1 cellular context compared by ENCODE assay signal in genomic region chr21:37407719-37408455, GRCh38.
A peak's percentile ranks its signal among the peaks of the same experiment; 100 is the strongest.
TF ChIP-seq lines count a peak whose summit lies in the region.

No MANE protein-coding gene starts in this region.

TF ChIP-seq in GM12878, 131 proteins besides CTCF, POLR2A, EP300 and RAD21 (continued from another document):
- TF ChIP-seq, protein P1, sequence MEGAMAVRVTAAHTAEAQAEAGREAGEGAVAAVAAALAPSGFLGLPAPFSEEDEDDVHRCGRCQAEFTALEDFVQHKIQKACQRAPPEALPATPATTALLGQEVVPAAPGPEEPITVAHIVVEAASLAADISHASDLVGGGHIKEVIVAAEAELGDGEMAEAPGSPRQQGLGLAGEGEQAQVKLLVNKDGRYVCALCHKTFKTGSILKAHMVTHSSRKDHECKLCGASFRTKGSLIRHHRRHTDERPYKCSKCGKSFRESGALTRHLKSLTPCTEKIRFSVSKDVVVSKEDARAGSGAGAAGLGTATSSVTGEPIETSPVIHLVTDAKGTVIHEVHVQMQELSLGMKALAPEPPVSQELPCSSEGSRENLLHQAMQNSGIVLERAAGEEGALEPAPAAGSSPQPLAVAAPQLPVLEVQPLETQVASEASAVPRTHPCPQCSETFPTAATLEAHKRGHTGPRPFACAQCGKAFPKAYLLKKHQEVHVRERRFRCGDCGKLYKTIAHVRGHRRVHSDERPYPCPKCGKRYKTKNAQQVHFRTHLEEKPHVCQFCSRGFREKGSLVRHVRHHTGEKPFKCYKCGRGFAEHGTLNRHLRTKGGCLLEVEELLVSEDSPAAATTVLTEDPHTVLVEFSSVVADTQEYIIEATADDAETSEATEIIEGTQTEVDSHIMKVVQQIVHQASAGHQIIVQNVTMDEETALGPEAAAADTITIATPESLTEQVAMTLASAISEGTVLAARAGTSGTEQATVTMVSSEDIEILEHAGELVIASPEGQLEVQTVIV (IDR thresholded peaks at IDR 0.05; ENCODE audit: borderline replicate concordance, partially characterized antibody): no peak
- no peak for TF ChIP-seq IRF5 (IDR thresholded peaks at IDR 0.05; ENCODE audit: borderline replicate concordance)
- TF ChIP-seq WRNIP1 (IDR thresholded peaks at IDR 0.05; ENCODE audit: borderline replicate concordance, low read depth, low read length): no peak
- peak; percentile 13 to 23; a peak in 2 of 4 replicates for TF ChIP-seq IKZF2 (IDR thresholded peaks at IDR 0.05)
- TF ChIP-seq RUNX3 (IDR thresholded peaks at IDR 0.05; ENCODE audit: low read length): peak; percentile 68
- TF ChIP-seq, protein P2, sequence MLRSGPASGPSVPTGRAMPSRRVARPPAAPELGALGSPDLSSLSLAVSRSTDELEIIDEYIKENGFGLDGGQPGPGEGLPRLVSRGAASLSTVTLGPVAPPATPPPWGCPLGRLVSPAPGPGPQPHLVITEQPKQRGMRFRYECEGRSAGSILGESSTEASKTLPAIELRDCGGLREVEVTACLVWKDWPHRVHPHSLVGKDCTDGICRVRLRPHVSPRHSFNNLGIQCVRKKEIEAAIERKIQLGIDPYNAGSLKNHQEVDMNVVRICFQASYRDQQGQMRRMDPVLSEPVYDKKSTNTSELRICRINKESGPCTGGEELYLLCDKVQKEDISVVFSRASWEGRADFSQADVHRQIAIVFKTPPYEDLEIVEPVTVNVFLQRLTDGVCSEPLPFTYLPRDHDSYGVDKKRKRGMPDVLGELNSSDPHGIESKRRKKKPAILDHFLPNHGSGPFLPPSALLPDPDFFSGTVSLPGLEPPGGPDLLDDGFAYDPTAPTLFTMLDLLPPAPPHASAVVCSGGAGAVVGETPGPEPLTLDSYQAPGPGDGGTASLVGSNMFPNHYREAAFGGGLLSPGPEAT (IDR thresholded peaks at IDR 0.05; ENCODE audit: low read depth): peak; percentile 48; the same call in 1 of the 2 replicates
- TF ChIP-seq CBX5 (IDR thresholded peaks at IDR 0.05; ENCODE audit: low read depth): no peak
- no peak for TF ChIP-seq IRF4 (IDR thresholded peaks at IDR 0.05; ENCODE audit: low read depth, low read length)
- no peak for TF ChIP-seq RCOR1 (conservative IDR thresholded peaks at IDR 0.05; ENCODE audit: low read depth, low read length)
- no peak for TF ChIP-seq BHLHE40 (IDR thresholded peaks at IDR 0.05; ENCODE audit: borderline replicate concordance in 1 of 2, low read depth in 2 of 2, low read length in 1 of 2)
- TF ChIP-seq ATF2 (IDR thresholded peaks at IDR 0.05; ENCODE audit: low read length): peak; percentile 41; the same call in 1 of the 2 replicates
- no peak for TF ChIP-seq ZBED1 (IDR thresholded peaks at IDR 0.05; ENCODE audit: borderline replicate concordance)
- TF ChIP-seq PKNOX1 (IDR thresholded peaks at IDR 0.05): peak; percentile 86
- TF ChIP-seq ATF3 (IDR thresholded peaks at IDR 0.05; ENCODE audit: borderline replicate concordance, extremely low read depth, low read depth, low read length): no peak
- TF ChIP-seq, protein P3, sequence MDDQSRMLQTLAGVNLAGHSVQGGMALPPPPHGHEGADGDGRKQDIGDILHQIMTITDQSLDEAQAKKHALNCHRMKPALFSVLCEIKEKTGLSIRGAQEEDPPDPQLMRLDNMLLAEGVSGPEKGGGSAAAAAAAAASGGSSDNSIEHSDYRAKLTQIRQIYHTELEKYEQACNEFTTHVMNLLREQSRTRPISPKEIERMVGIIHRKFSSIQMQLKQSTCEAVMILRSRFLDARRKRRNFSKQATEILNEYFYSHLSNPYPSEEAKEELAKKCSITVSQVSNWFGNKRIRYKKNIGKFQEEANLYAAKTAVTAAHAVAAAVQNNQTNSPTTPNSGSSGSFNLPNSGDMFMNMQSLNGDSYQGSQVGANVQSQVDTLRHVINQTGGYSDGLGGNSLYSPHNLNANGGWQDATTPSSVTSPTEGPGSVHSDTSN (IDR thresholded peaks at IDR 0.05; ENCODE audit: insufficient replicate concordance, low read depth, low read length): peak; percentile 48
- TF ChIP-seq, protein P4, sequence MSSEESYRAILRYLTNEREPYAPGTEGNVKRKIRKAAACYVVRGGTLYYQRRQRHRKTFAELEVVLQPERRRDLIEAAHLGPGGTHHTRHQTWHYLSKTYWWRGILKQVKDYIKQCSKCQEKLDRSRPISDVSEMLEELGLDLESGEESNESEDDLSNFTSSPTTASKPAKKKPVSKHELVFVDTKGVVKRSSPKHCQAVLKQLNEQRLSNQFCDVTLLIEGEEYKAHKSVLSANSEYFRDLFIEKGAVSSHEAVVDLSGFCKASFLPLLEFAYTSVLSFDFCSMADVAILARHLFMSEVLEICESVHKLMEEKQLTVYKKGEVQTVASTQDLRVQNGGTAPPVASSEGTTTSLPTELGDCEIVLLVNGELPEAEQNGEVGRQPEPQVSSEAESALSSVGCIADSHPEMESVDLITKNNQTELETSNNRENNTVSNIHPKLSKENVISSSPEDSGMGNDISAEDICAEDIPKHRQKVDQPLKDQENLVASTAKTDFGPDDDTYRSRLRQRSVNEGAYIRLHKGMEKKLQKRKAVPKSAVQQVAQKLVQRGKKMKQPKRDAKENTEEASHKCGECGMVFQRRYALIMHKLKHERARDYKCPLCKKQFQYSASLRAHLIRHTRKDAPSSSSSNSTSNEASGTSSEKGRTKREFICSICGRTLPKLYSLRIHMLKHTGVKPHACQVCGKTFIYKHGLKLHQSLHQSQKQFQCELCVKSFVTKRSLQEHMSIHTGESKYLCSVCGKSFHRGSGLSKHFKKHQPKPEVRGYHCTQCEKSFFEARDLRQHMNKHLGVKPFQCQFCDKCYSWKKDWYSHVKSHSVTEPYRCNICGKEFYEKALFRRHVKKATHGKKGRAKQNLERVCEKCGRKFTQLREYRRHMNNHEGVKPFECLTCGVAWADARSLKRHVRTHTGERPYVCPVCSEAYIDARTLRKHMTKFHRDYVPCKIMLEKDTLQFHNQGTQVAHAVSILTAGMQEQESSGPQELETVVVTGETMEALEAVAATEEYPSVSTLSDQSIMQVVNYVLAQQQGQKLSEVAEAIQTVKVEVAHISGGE (CRISPR knock-in tag; IDR thresholded peaks at IDR 0.05): no peak
TF ChIP-seq in GM12878: peak in this region for 6.
